ENCODE assay signal across 1 cellular context in genomic region chr7:47990592-47990991, GRCh38.
TF ChIP-seq lines count a peak whose summit lies in the region.

No MANE protein-coding gene starts in this region.

TF ChIP-seq in K562, 482 proteins besides CTCF, POLR2A, EP300 and RAD21:
- TF ChIP-seq JUN (IDR thresholded peaks at IDR 0.05; ENCODE audit: borderline replicate concordance, low read depth, low read length) (no peak), JUN (CRISPR knock-in tag; IDR thresholded peaks at IDR 0.05; ENCODE audit: borderline replicate concordance) (no peak), ZNF224 (CRISPR knock-in tag; IDR thresholded peaks at IDR 0.05) (no peak), ZNF146 (CRISPR knock-in tag; IDR thresholded peaks at IDR 0.05; ENCODE audit: unreplicated experiment) (peak; percentile 73), FOXJ2 (tag; IDR thresholded peaks at IDR 0.05) (no peak), STAT6 (CRISPR knock-in tag; IDR thresholded peaks at IDR 0.05) (no peak), GATA2 (CRISPR knock-in tag; IDR thresholded peaks at IDR 0.05) (no peak), RBM25 (IDR thresholded peaks at IDR 0.05; ENCODE audit: low read depth, low read length, severe bottlenecking) (peak; percentile 60), EZH2 (IDR thresholded peaks at IDR 0.05; ENCODE audit: borderline replicate concordance, low read depth, low read length) (no peak), NONO (IDR thresholded peaks at IDR 0.05; ENCODE audit: low read depth in 2 of 2, low read length in 1 of 2) (no peak), MEF2D (tag; conservative IDR thresholded peaks at IDR 0.05; ENCODE audit: low read depth) (no peak), NR2C1 (IDR thresholded peaks at IDR 0.05) (no peak), NR2C1 (tag; IDR thresholded peaks at IDR 0.05) (no peak), CBX2 (IDR thresholded peaks at IDR 0.05; ENCODE audit: insufficient read depth, low read length, poor library complexity, severe bottlenecking) (no peak)
- TF ChIP-seq, protein P1, sequence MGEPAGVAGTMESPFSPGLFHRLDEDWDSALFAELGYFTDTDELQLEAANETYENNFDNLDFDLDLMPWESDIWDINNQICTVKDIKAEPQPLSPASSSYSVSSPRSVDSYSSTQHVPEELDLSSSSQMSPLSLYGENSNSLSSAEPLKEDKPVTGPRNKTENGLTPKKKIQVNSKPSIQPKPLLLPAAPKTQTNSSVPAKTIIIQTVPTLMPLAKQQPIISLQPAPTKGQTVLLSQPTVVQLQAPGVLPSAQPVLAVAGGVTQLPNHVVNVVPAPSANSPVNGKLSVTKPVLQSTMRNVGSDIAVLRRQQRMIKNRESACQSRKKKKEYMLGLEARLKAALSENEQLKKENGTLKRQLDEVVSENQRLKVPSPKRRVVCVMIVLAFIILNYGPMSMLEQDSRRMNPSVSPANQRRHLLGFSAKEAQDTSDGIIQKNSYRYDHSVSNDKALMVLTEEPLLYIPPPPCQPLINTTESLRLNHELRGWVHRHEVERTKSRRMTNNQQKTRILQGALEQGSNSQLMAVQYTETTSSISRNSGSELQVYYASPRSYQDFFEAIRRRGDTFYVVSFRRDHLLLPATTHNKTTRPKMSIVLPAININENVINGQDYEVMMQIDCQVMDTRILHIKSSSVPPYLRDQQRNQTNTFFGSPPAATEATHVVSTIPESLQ (CRISPR knock-in tag; IDR thresholded peaks at IDR 0.05) = no peak
- TF ChIP-seq, protein P2, sequence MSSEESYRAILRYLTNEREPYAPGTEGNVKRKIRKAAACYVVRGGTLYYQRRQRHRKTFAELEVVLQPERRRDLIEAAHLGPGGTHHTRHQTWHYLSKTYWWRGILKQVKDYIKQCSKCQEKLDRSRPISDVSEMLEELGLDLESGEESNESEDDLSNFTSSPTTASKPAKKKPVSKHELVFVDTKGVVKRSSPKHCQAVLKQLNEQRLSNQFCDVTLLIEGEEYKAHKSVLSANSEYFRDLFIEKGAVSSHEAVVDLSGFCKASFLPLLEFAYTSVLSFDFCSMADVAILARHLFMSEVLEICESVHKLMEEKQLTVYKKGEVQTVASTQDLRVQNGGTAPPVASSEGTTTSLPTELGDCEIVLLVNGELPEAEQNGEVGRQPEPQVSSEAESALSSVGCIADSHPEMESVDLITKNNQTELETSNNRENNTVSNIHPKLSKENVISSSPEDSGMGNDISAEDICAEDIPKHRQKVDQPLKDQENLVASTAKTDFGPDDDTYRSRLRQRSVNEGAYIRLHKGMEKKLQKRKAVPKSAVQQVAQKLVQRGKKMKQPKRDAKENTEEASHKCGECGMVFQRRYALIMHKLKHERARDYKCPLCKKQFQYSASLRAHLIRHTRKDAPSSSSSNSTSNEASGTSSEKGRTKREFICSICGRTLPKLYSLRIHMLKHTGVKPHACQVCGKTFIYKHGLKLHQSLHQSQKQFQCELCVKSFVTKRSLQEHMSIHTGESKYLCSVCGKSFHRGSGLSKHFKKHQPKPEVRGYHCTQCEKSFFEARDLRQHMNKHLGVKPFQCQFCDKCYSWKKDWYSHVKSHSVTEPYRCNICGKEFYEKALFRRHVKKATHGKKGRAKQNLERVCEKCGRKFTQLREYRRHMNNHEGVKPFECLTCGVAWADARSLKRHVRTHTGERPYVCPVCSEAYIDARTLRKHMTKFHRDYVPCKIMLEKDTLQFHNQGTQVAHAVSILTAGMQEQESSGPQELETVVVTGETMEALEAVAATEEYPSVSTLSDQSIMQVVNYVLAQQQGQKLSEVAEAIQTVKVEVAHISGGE (CRISPR knock-in tag; IDR thresholded peaks at IDR 0.05) = no peak
